1 cellular context compared by ENCODE assay signal in the genomic region with DNA sequence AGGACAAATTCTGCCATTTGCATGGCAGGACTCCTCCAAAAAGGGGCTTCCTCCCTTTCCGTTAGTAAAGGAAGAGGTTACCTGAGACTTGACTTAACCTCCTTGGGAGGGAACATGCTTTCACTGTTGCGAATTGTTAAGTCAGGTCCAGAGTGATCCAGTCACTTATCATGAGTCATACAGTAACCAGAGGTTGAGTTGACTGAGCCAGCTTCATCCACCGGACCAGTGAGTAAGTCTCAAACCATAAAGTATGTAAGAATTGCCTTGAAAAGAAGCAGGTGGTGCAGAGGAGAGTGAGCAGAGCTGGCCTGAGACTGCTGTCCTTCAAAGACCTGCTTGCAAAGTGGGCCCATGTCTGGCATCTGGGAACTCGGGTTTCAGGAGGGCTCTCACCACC.
TF ChIP-seq lines count a peak whose summit lies in the region.

No MANE protein-coding gene starts in this region.

TF ChIP-seq in K562, 482 proteins besides CTCF, POLR2A, EP300 and RAD21 (continued from another document and continues in another):
- TF ChIP-seq JUN (IDR thresholded peaks at IDR 0.05; ENCODE audit: borderline replicate concordance, low read depth, low read length) (peak; percentile 57; the same call in 1 of the 2 replicates), JUN (CRISPR knock-in tag; IDR thresholded peaks at IDR 0.05; ENCODE audit: borderline replicate concordance) (no peak), BCOR (IDR thresholded peaks at IDR 0.05) (no peak), STAT5B (CRISPR knock-in tag; IDR thresholded peaks at IDR 0.05) (no peak), CSDE1 (IDR thresholded peaks at IDR 0.05) (no peak), MAFG (tag; conservative IDR thresholded peaks at IDR 0.05) (no peak), SETDB1 (IDR thresholded peaks at IDR 0.05; ENCODE audit: low read length) (no peak), NFXL1 (CRISPR knock-in tag; IDR thresholded peaks at IDR 0.05) (no peak), NFE2L1 (tag; IDR thresholded peaks at IDR 0.05; ENCODE audit: borderline replicate concordance, low read depth) (no peak), DIDO1 (tag; IDR thresholded peaks at IDR 0.05; ENCODE audit: low read depth) (no peak), FIP1L1 (IDR thresholded peaks at IDR 0.05; ENCODE audit: low read depth, low read length, poor library complexity, severe bottlenecking) (no peak), ZNF584 (CRISPR knock-in tag; IDR thresholded peaks at IDR 0.05; ENCODE audit: low read depth) (0 out of 2 replicates have a peak, but pooled peaks have one; percentile 49), JUND (IDR thresholded peaks at IDR 0.05; ENCODE audit: borderline replicate concordance, low read depth, low read length) (peak; percentile 77), JUND (tag; IDR thresholded peaks at IDR 0.05; ENCODE audit: borderline replicate concordance, low read depth, low read length) (peak; percentile 73; the same call in 2 of the 3 replicates), CBFB (CRISPR knock-in tag; IDR thresholded peaks at IDR 0.05) (no peak), ZNF24 (IDR thresholded peaks at IDR 0.05) (0 out of 2 replicates have a peak, but pooled peaks have one; percentile 21), ZNF197 (CRISPR knock-in tag; IDR thresholded peaks at IDR 0.05; ENCODE audit: low read depth) (no peak), EHMT2 (IDR thresholded peaks at IDR 0.05) (no peak), CREBBP (IDR thresholded peaks at IDR 0.05; ENCODE audit: low read depth, low read length) (no peak), MAFK (IDR thresholded peaks at IDR 0.05; ENCODE audit: low read length) (no peak), IFI16 (CRISPR knock-in tag; IDR thresholded peaks at IDR 0.05) (no peak), MAFF (IDR thresholded peaks at IDR 0.05; ENCODE audit: low read length) (no peak), MAZ (CRISPR knock-in tag; conservative IDR thresholded peaks at IDR 0.05 in 1 of 2, IDR thresholded peaks at IDR 0.05 in 1 of 2) (no peak)
- TF ChIP-seq, protein P1, sequence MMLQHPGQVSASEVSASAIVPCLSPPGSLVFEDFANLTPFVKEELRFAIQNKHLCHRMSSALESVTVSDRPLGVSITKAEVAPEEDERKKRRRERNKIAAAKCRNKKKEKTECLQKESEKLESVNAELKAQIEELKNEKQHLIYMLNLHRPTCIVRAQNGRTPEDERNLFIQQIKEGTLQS (IDR thresholded peaks at IDR 0.05), result peak; percentile 70
- TF ChIP-seq, protein P1 (CRISPR knock-in tag; conservative IDR thresholded peaks at IDR 0.05), result no peak
- TF ChIP-seq, protein P2, sequence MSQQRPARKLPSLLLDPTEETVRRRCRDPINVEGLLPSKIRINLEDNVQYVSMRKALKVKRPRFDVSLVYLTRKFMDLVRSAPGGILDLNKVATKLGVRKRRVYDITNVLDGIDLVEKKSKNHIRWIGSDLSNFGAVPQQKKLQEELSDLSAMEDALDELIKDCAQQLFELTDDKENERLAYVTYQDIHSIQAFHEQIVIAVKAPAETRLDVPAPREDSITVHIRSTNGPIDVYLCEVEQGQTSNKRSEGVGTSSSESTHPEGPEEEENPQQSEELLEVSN (IDR thresholded peaks at IDR 0.05; ENCODE audit: borderline replicate concordance in 1 of 2, extremely low read depth in 1 of 2, insufficient read depth in 1 of 2, insufficient read length in 1 of 2, low read depth in 1 of 2, low read length in 1 of 2, poor library complexity in 1 of 2, severe bottlenecking in 1 of 2), result no peak
- TF ChIP-seq, protein P3, sequence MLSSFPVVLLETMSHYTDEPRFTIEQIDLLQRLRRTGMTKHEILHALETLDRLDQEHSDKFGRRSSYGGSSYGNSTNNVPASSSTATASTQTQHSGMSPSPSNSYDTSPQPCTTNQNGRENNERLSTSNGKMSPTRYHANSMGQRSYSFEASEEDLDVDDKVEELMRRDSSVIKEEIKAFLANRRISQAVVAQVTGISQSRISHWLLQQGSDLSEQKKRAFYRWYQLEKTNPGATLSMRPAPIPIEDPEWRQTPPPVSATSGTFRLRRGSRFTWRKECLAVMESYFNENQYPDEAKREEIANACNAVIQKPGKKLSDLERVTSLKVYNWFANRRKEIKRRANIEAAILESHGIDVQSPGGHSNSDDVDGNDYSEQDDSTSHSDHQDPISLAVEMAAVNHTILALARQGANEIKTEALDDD (IDR thresholded peaks at IDR 0.05), result peak; percentile 55; the same call in 1 of the 2 replicates
- TF ChIP-seq, protein P4, sequence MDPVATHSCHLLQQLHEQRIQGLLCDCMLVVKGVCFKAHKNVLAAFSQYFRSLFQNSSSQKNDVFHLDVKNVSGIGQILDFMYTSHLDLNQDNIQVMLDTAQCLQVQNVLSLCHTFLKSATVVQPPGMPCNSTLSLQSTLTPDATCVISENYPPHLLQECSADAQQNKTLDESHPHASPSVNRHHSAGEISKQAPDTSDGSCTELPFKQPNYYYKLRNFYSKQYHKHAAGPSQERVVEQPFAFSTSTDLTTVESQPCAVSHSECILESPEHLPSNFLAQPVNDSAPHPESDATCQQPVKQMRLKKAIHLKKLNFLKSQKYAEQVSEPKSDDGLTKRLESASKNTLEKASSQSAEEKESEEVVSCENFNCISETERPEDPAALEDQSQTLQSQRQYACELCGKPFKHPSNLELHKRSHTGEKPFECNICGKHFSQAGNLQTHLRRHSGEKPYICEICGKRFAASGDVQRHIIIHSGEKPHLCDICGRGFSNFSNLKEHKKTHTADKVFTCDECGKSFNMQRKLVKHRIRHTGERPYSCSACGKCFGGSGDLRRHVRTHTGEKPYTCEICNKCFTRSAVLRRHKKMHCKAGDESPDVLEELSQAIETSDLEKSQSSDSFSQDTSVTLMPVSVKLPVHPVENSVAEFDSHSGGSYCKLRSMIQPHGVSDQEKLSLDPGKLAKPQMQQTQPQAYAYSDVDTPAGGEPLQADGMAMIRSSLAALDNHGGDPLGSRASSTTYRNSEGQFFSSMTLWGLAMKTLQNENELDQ (CRISPR knock-in tag; IDR thresholded peaks at IDR 0.05; ENCODE audit: borderline replicate concordance), result no peak
- TF ChIP-seq, protein P5, sequence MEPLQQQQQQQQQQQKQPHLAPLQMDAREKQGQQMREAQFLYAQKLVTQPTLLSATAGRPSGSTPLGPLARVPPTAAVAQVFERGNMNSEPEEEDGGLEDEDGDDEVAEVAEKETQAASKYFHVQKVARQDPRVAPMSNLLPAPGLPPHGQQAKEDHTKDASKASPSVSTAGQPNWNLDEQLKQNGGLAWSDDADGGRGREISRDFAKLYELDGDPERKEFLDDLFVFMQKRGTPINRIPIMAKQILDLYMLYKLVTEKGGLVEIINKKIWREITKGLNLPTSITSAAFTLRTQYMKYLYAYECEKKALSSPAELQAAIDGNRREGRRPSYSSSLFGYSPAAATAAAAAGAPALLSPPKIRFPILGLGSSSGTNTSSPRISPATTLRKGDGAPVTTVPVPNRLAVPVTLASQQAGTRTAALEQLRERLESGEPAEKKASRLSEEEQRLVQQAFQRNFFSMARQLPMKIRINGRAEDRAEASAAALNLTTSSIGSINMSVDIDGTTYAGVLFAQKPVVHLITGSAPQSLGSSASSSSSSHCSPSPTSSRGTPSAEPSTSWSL (CRISPR knock-in tag; IDR thresholded peaks at IDR 0.05; ENCODE audit: borderline replicate concordance), result no peak
- TF ChIP-seq, protein P6, sequence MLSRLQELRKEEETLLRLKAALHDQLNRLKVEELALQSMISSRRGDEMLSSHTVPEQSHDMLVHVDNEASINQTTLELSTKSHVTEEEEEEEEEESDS (CRISPR knock-in tag; IDR thresholded peaks at IDR 0.05), result no peak
- TF ChIP-seq, protein P7, sequence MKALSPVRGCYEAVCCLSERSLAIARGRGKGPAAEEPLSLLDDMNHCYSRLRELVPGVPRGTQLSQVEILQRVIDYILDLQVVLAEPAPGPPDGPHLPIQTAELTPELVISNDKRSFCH (CRISPR knock-in tag; IDR thresholded peaks at IDR 0.05), result no peak
- TF ChIP-seq, protein P7 (tag; IDR thresholded peaks at IDR 0.05), result no peak
- TF ChIP-seq, protein P8, sequence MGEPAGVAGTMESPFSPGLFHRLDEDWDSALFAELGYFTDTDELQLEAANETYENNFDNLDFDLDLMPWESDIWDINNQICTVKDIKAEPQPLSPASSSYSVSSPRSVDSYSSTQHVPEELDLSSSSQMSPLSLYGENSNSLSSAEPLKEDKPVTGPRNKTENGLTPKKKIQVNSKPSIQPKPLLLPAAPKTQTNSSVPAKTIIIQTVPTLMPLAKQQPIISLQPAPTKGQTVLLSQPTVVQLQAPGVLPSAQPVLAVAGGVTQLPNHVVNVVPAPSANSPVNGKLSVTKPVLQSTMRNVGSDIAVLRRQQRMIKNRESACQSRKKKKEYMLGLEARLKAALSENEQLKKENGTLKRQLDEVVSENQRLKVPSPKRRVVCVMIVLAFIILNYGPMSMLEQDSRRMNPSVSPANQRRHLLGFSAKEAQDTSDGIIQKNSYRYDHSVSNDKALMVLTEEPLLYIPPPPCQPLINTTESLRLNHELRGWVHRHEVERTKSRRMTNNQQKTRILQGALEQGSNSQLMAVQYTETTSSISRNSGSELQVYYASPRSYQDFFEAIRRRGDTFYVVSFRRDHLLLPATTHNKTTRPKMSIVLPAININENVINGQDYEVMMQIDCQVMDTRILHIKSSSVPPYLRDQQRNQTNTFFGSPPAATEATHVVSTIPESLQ (CRISPR knock-in tag; IDR thresholded peaks at IDR 0.05), result no peak
- TF ChIP-seq, protein P9, sequence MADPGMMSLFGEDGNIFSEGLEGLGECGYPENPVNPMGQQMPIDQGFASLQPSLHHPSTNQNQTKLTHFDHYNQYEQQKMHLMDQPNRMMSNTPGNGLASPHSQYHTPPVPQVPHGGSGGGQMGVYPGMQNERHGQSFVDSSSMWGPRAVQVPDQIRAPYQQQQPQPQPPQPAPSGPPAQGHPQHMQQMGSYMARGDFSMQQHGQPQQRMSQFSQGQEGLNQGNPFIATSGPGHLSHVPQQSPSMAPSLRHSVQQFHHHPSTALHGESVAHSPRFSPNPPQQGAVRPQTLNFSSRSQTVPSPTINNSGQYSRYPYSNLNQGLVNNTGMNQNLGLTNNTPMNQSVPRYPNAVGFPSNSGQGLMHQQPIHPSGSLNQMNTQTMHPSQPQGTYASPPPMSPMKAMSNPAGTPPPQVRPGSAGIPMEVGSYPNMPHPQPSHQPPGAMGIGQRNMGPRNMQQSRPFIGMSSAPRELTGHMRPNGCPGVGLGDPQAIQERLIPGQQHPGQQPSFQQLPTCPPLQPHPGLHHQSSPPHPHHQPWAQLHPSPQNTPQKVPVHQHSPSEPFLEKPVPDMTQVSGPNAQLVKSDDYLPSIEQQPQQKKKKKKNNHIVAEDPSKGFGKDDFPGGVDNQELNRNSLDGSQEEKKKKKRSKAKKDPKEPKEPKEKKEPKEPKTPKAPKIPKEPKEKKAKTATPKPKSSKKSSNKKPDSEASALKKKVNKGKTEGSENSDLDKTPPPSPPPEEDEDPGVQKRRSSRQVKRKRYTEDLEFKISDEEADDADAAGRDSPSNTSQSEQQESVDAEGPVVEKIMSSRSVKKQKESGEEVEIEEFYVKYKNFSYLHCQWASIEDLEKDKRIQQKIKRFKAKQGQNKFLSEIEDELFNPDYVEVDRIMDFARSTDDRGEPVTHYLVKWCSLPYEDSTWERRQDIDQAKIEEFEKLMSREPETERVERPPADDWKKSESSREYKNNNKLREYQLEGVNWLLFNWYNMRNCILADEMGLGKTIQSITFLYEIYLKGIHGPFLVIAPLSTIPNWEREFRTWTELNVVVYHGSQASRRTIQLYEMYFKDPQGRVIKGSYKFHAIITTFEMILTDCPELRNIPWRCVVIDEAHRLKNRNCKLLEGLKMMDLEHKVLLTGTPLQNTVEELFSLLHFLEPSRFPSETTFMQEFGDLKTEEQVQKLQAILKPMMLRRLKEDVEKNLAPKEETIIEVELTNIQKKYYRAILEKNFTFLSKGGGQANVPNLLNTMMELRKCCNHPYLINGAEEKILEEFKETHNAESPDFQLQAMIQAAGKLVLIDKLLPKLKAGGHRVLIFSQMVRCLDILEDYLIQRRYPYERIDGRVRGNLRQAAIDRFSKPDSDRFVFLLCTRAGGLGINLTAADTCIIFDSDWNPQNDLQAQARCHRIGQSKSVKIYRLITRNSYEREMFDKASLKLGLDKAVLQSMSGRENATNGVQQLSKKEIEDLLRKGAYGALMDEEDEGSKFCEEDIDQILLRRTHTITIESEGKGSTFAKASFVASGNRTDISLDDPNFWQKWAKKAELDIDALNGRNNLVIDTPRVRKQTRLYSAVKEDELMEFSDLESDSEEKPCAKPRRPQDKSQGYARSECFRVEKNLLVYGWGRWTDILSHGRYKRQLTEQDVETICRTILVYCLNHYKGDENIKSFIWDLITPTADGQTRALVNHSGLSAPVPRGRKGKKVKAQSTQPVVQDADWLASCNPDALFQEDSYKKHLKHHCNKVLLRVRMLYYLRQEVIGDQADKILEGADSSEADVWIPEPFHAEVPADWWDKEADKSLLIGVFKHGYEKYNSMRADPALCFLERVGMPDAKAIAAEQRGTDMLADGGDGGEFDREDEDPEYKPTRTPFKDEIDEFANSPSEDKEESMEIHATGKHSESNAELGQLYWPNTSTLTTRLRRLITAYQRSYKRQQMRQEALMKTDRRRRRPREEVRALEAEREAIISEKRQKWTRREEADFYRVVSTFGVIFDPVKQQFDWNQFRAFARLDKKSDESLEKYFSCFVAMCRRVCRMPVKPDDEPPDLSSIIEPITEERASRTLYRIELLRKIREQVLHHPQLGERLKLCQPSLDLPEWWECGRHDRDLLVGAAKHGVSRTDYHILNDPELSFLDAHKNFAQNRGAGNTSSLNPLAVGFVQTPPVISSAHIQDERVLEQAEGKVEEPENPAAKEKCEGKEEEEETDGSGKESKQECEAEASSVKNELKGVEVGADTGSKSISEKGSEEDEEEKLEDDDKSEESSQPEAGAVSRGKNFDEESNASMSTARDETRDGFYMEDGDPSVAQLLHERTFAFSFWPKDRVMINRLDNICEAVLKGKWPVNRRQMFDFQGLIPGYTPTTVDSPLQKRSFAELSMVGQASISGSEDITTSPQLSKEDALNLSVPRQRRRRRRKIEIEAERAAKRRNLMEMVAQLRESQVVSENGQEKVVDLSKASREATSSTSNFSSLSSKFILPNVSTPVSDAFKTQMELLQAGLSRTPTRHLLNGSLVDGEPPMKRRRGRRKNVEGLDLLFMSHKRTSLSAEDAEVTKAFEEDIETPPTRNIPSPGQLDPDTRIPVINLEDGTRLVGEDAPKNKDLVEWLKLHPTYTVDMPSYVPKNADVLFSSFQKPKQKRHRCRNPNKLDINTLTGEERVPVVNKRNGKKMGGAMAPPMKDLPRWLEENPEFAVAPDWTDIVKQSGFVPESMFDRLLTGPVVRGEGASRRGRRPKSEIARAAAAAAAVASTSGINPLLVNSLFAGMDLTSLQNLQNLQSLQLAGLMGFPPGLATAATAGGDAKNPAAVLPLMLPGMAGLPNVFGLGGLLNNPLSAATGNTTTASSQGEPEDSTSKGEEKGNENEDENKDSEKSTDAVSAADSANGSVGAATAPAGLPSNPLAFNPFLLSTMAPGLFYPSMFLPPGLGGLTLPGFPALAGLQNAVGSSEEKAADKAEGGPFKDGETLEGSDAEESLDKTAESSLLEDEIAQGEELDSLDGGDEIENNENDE (IDR thresholded peaks at IDR 0.05; ENCODE audit: low read depth, low read length), result no peak
